Comparison of ENCODE assay signal across 9 cellular contexts in genomic region chr10:90960355-90960814, GRCh38. TPM values are rescaled to one million over a fixed set of nuclear protein-coding genes. Genes with fewer than 3 reads are reported as not detected.
A peak's percentile ranks its signal among the peaks of the same experiment; 100 is the strongest.
DNase-seq lines count a peak whose midpoint lies in the region; ATAC-seq lines count a peak whose summit lies in the region.
"Had no signal": no experiment of that assay in that cellular context is flagged by ENCODE, and none has a peak within 500 bp of the region (broad histone marks: within the 10 kb centered on the region; RNA-seq: fewer than 3 reads in every experiment).

No MANE protein-coding gene starts in this region.

- DNase-seq in activated T-cell treated with anti-CD3 and anti-CD28 coated beads, Interleukin-2, amount 50 U/mL, for 4 hours: no peak
- DNase-seq in activated T-cell treated with anti-CD3 and anti-CD28 coated beads for 4 hours (no peak), dedifferentiated amniotic fluid mesenchymal stem cell (ENCODE audit: extremely low spot score) (peak; percentile 45), NCI-H510A treated with DMSO at 0.1 percent for 48 hours (lab: John Stamatoyannopoulos, UW) (no peak), immature natural killer cell (no peak), NCI-H2227 treated with DMSO at 0.1 percent for 48 hours (lab: John Stamatoyannopoulos, UW) (no peak)

- ATAC-seq in activated T-cell treated with anti-CD3 and anti-CD28 coated beads, Interleukin-2, amount 50 U/mL, for 4 hours: peak; percentile 34 to 43
- peak; percentile 80 for ATAC-seq in HG03354 (IDR thresholded peaks at IDR 0.05; ENCODE audit: poor library complexity, severe bottlenecking, unreplicated experiment)
- ATAC-seq in stimulated activated memory B cell treated with anti-CD40 and anti-IgM and Interleukin-4, amounts not matched to agents 10 μg/mL and 1 μg/mL and 100 μg/mL, for 72 hours: peak; percentile 20

- H3K9me3 Mint-ChIP-seq in activated T-cell treated with anti-CD3 and anti-CD28 coated beads, Interleukin-2, amount 50 U/mL, for 4 hours: no peaks in the 10 kb centered on the region
- no peaks in the 10 kb centered on the region for H3K9me3 Mint-ChIP-seq in stimulated activated memory B cell treated with anti-CD40 and anti-IgM and Interleukin-4, amounts not matched to agents 10 μg/mL and 1 μg/mL and 100 μg/mL, for 72 hours
- peaks cover 0 to 2% (median 0%) of the 10 kb centered on the region in 6 donors for H3K9me3 Mint-ChIP-seq in immature natural killer cell

- no peaks in the 10 kb centered on the region for H3K27me3 Mint-ChIP-seq in activated T-cell treated with anti-CD3 and anti-CD28 coated beads, Interleukin-2, amount 50 U/mL, for 4 hours (ENCODE audit: low read depth)
- H3K27me3 Mint-ChIP-seq in stimulated activated memory B cell treated with anti-CD40 and anti-IgM and Interleukin-4, amounts not matched to agents 10 μg/mL and 1 μg/mL and 100 μg/mL, for 72 hours: no peaks in the 10 kb centered on the region
- peaks cover 3 to 6% (median 3%) of the 10 kb centered on the region in 3 donors for H3K27me3 Mint-ChIP-seq in immature natural killer cell (ENCODE audit: low read depth in 3 of 3)

- no peak overlapping the region for H3K27ac Mint-ChIP-seq in stimulated activated memory B cell treated with anti-CD40 and anti-IgM and Interleukin-4, amounts not matched to agents 10 μg/mL and 1 μg/mL and 100 μg/mL, for 72 hours
- H3K27ac Mint-ChIP-seq in immature natural killer cell: no peak overlapping the region
- H3K27ac Mint-ChIP-seq: nephron had no signal

- H3K36me3 Mint-ChIP-seq in activated T-cell treated with anti-CD3 and anti-CD28 coated beads, Interleukin-2, amount 50 U/mL, for 4 hours (ENCODE audit: insufficient read depth): no peaks in the 10 kb centered on the region
- H3K36me3 Mint-ChIP-seq in stimulated activated memory B cell treated with anti-CD40 and anti-IgM and Interleukin-4, amounts not matched to agents 10 μg/mL and 1 μg/mL and 100 μg/mL, for 72 hours: no peaks in the 10 kb centered on the region
- H3K36me3 Mint-ChIP-seq in immature natural killer cell: no peaks in the 10 kb centered on the region

- no peaks in the 10 kb centered on the region for H3K4me1 Mint-ChIP-seq in activated T-cell treated with anti-CD3 and anti-CD28 coated beads, Interleukin-2, amount 50 U/mL, for 4 hours (ENCODE audit: low read depth)
- H3K4me1 Mint-ChIP-seq in stimulated activated memory B cell treated with anti-CD40 and anti-IgM and Interleukin-4, amounts not matched to agents 10 μg/mL and 1 μg/mL and 100 μg/mL, for 72 hours: peaks cover 10% of the 10 kb centered on the region
- H3K4me1 Mint-ChIP-seq in immature natural killer cell: no peaks in the 10 kb centered on the region

- H3K4me3 Mint-ChIP-seq in activated T-cell treated with anti-CD3 and anti-CD28 coated beads, Interleukin-2, amount 50 U/mL, for 4 hours: no peak overlapping the region
- H3K4me3 Mint-ChIP-seq in stimulated activated memory B cell treated with anti-CD40 and anti-IgM and Interleukin-4, amounts not matched to agents 10 μg/mL and 1 μg/mL and 100 μg/mL, for 72 hours: no peak overlapping the region
- no peak overlapping the region for H3K4me3 Mint-ChIP-seq in immature natural killer cell
- H3K4me3 Mint-ChIP-seq: nephron had no signal

RNA-seq across cellular contexts. Expression of gene ANKRD1, which starts 39.5 kb away (rescaled TPM):
- total RNA-seq in activated T-cell treated with anti-CD3 and anti-CD28 coated beads, Interleukin-2, amount 50 U/mL, for 4 hours: not detected
- polyA plus RNA-seq in immature natural killer cell: not detected

Comparison
In these comparisons a context has a peak if more than half of its experiments do, and no peak if none do; other contexts are left out.
1. ATAC-seq: peak in every context shown above with its lines; median percentile 80 in HG03354; 38 in activated T-cell treated with anti-CD3 and anti-CD28 coated beads, Interleukin-2, amount 50 U/mL, for 4 hours; 20 in stimulated activated memory B cell treated with anti-CD40 and anti-IgM and Interleukin-4, amounts not matched to agents 10 μg/mL and 1 μg/mL and 100 μg/mL, for 72 hours.